Comparison of ENCODE assay signal across 9 cellular contexts in the genomic region with DNA sequence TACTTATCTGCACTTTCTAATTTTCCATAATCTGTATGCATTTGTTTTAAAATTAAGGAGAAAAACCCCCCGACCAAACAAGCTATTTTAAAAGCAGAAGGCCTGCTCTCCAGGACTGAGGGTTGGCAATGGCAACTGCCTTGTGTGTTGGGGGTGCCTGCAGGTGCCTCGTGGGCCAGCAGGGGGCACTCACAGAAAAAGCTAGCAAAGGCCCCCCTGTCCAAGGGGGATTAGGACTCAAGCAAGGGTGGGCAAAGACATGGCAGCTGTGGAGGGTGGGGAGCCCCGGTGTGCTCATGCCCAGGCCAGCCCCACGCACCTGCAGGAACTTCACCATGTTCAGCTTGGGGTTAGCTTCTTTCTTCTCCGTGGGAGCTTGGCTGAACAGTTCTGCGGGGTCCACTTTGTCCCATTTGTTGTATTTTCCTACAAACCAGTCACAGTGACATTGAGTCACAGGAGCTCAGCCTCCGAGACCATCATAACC. TPM values are rescaled to one million over a fixed set of nuclear protein-coding genes. Genes with fewer than 3 reads are reported as not detected.
A peak's percentile ranks its signal among the peaks of the same experiment; 100 is the strongest.
DNase-seq lines count a peak whose midpoint lies in the region; ATAC-seq, FAIRE-seq and TF ChIP-seq lines count a peak whose summit lies in the region.
"Had no signal": no experiment of that assay in that cellular context is flagged by ENCODE, and none has a peak within 500 bp of the region (broad histone marks: within the 10 kb centered on the region; RNA-seq: fewer than 3 reads in every experiment).

No MANE protein-coding gene starts in this region.

- peaks cover 67 to 84% of the 10 kb centered on the region in 2 donors for H3K36me3 Mint-ChIP-seq in CD14-positive monocyte

- H3K4me3 Mint-ChIP-seq in CD14-positive monocyte, result no peak overlapping the region

- no peaks in the 10 kb centered on the region for H3K27me3 Mint-ChIP-seq in CD14-positive monocyte (ENCODE audit: low read depth in 3 of 3)

- H3K9me3 Mint-ChIP-seq in CD14-positive monocyte, result no peaks in the 10 kb centered on the region

- peak; percentile 96 for TF ChIP-seq CTCF in CD14-positive monocyte (IDR thresholded peaks at IDR 0.05)

- H3K27ac Mint-ChIP-seq in CD14-positive monocyte, result no peak overlapping the region

- DNase-seq in CD14-positive monocyte (ENCODE audit: low spot score), result no peak
- DNase-seq in HT1080 (ENCODE audit: low read depth), result peak; percentile 27
- DNase-seq in activated CD4-positive, alpha-beta T cell treated with anti-CD3 and anti-CD28 coated beads for 24 hours (ENCODE audit: low read depth in 2 of 2), result peak; percentile 47 to 49
- peak; percentile 18 to 49 for DNase-seq in dermis microvascular lymphatic vessel endothelial cell (ENCODE audit: low read depth in 2 of 2)
- peak; percentile 40 for DNase-seq in myocyte (ENCODE audit: low read depth)
- DNase-seq in urothelium cell line (ENCODE audit: low spot score), result peak; percentile 84
- no peak for DNase-seq in NCI-H2081 treated with DMSO at 0.1 percent for 48 hours (lab: John Stamatoyannopoulos, UW)
- DNase-seq: left cardiac atrium had no signal

- no peak for ATAC-seq in HG03196 (IDR thresholded peaks at IDR 0.05; ENCODE audit: unreplicated experiment)

- intact Hi-C loops in CD14-positive monocyte (cut with micrococcal nuclease), result no loop called here

- H3K4me1 Mint-ChIP-seq in CD14-positive monocyte, result no peaks in the 10 kb centered on the region

- peak; percentile 87 for FAIRE-seq in urothelium cell line (lab: Jason Lieb, UNC)

RNA-seq across cellular contexts. Expression of gene TOP3B, which starts 10.3 kb away (rescaled TPM):
- 1 to 10 TPM; 9.0 to 9.5 TPM for polyA plus RNA-seq in CD14-positive monocyte
- 42.5 and 48.9 TPM in 2 replicates for total RNA-seq in HT1080 (2014; rRNA removed; shearing (Covaris generic))
- 14.3 and 17.5 TPM in 2 replicates for polyA plus RNA-seq in HT1080 (2015; cell fraction: cytosol; rRNA removed)
- 82.7 and 96.4 TPM in 2 replicates for polyA plus RNA-seq in HT1080 (2015; cell fraction: nucleus; rRNA removed)
- 13.1 and 18.2 TPM in 2 replicates for total RNA-seq in dermis microvascular lymphatic vessel endothelial cell
- total RNA-seq in myocyte, result 25.0 and 31.0 TPM in 2 replicates
- 18.2 TPM for polyA plus RNA-seq in myocyte (2012)

RNA-seq across cellular contexts. Expression of gene PPM1F, which starts 19.7 kb away (rescaled TPM):
- 10 to 100 TPM; 28.8 to 37.2 TPM for polyA plus RNA-seq in CD14-positive monocyte
- total RNA-seq in HT1080 (2014; rRNA removed; shearing (Covaris generic)), result 75.2 and 84.4 TPM in 2 replicates
- 51.7 and 54.0 TPM in 2 replicates for polyA plus RNA-seq in HT1080 (2015; cell fraction: cytosol; rRNA removed)
- polyA plus RNA-seq in HT1080 (2015; cell fraction: nucleus; rRNA removed), result 66.6 and 73.5 TPM in 2 replicates
- total RNA-seq in dermis microvascular lymphatic vessel endothelial cell (117 and 120 TPM in 2 replicates), myocyte (98.1 and 173 TPM in 2 replicates)
- polyA plus RNA-seq in myocyte (2012), result 47.5 TPM

Comparison
In these comparisons a context has a peak if more than half of its experiments do, and no peak if none do; other contexts are left out.
1. DNase-seq: peak in HT1080 (single experiment), activated CD4-positive, alpha-beta T cell treated with anti-CD3 and anti-CD28 coated beads for 24 hours (2 of 2), dermis microvascular lymphatic vessel endothelial cell (2 of 2), myocyte (single experiment) and urothelium cell line (single experiment); none in CD14-positive monocyte (single experiment) and NCI-H2081 treated with DMSO at 0.1 percent for 48 hours (single experiment).